In the genomic region with DNA sequence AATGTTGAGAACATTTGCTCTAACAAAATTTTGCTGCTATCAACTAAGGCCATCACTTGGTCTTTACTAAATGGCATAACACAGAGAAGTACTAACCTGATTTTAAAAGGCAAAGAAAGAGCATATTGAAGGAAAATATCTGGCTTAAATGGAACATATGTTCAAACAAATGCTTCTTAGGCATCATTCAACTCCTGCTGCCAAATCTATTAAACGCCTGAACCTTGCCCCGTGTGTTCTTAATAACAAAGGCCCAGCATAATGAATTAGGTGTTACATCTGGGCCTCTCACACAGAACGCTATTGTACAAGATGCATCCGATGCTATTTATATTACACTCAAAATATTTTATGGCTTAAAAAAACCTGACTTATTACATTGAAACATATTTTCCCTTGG, we compare ENCODE assay signal across 17 cellular contexts. TPM values are rescaled to one million over a fixed set of nuclear protein-coding genes. Genes with fewer than 3 reads are reported as not detected.
DNase-seq lines count a peak whose midpoint lies in the region; ATAC-seq and TF ChIP-seq lines count a peak whose summit lies in the region.
"Had no signal": no experiment of that assay in that cellular context is flagged by ENCODE, and none has a peak within 500 bp of the region (broad histone marks: within the 10 kb centered on the region; RNA-seq: fewer than 3 reads in every experiment).

No MANE protein-coding gene starts in this region.

- CTCF ChIA-PET in activated CD8-positive, alpha-beta memory T cell treated with anti-CD3 and anti-CD28 coated beads, Interleukin-2, amount 10 ng/mL, durations not matched to agents 7 days and 5 days (lab: Charles Lee), result no interaction called here

- no peak overlapping the region for H3K27ac ChIP-seq in testis
- no peak overlapping the region for H3K27ac ChIP-seq in left lung
- no peak overlapping the region for H3K27ac ChIP-seq in brain microvascular endothelial cell
- H3K27ac ChIP-seq: KMS-11 had no signal

- H3K36me3 ChIP-seq in testis (ENCODE audit: low read depth, missing control alignments) (no peaks in the 10 kb centered on the region), left lung (peaks cover 0 to 40% of the 10 kb centered on the region in 2 donors), brain microvascular endothelial cell (replicated peaks) (peaks cover 8% of the 10 kb centered on the region)

- H3K4me3 ChIP-seq in testis (no peak overlapping the region), left lung (no peak overlapping the region), brain microvascular endothelial cell (ENCODE audit: low read depth, low read length) (no peak overlapping the region)
- H3K4me3 ChIP-seq: MG63 had no signal

- no peaks in the 10 kb centered on the region for H3K27me3 ChIP-seq in testis
- no peaks in the 10 kb centered on the region for H3K27me3 ChIP-seq in left lung
- no peaks in the 10 kb centered on the region for H3K27me3 ChIP-seq in brain microvascular endothelial cell (replicated peaks)
- H3K27me3 ChIP-seq: MG63 had no signal

- peaks cover 3% of the 10 kb centered on the region for H3K36me3 Mint-ChIP-seq in activated CD8-positive, alpha-beta memory T cell treated with anti-CD3 and anti-CD28 coated beads, Interleukin-2, amount 10 ng/mL, durations not matched to agents 7 days and 5 days

- ATAC-seq in left lung, result no peak
- no peak for ATAC-seq in activated CD8-positive, alpha-beta memory T cell treated with anti-CD3 and anti-CD28 coated beads, Interleukin-2, amount 10 ng/mL, durations not matched to agents 7 days and 5 days
- ATAC-seq: HepG2, SK-N-SH treated with all-trans-retinoic acid at 6 μM for 48 hours had no signal

- WGBS in testis, 2 donors, result 54 to 62% methylated on average over 4 of the region's 4 CpGs

- H3K9me3 ChIP-seq in testis (no peaks in the 10 kb centered on the region), left lung (no peaks in the 10 kb centered on the region)
- H3K9me3 ChIP-seq: MG63 had no signal

- H3K27ac Mint-ChIP-seq in activated CD8-positive, alpha-beta memory T cell treated with anti-CD3 and anti-CD28 coated beads, Interleukin-2, amount 10 ng/mL, durations not matched to agents 7 days and 5 days, result no peak overlapping the region
- H3K27ac Mint-ChIP-seq: T-helper 1 cell treated with Interleukin-12 subunit alpha and Interleukin-12 subunit beta and Interleukin-4 antibody, amounts not matched to agents 30 μg/mL and 1 μg/mL, for 36 hours had no signal

- H3K9me3 Mint-ChIP-seq in activated CD8-positive, alpha-beta memory T cell treated with anti-CD3 and anti-CD28 coated beads, Interleukin-2, amount 10 ng/mL, durations not matched to agents 7 days and 5 days (ENCODE audit: low read depth), result no peaks in the 10 kb centered on the region
- H3K9me3 Mint-ChIP-seq: T-helper 1 cell treated with Interleukin-12 subunit alpha and Interleukin-12 subunit beta and Interleukin-4 antibody, amounts not matched to agents 30 μg/mL and 1 μg/mL, for 36 hours had no signal

- no peaks in the 10 kb centered on the region for H3K4me1 Mint-ChIP-seq in activated CD8-positive, alpha-beta memory T cell treated with anti-CD3 and anti-CD28 coated beads, Interleukin-2, amount 10 ng/mL, durations not matched to agents 7 days and 5 days

- no peaks in the 10 kb centered on the region for H3K27me3 Mint-ChIP-seq in activated CD8-positive, alpha-beta memory T cell treated with anti-CD3 and anti-CD28 coated beads, Interleukin-2, amount 10 ng/mL, durations not matched to agents 7 days and 5 days

- DNase-seq in COLO829 (ENCODE audit: low spot score) (peak; percentile 35), DMS 273 treated with DMSO at 0.1 percent for 48 hours (lab: John Stamatoyannopoulos, UW) (peak; percentile 72), NCI-H2171 (lab: John Stamatoyannopoulos, UW) (peak; percentile 46), cerebellar cortex (ENCODE audit: low spot score) (peak; percentile 83), testis (no peak), left lung (no peak), brain microvascular endothelial cell (no peak)
- DNase-seq in activated CD8-positive, alpha-beta memory T cell treated with anti-CD3 and anti-CD28 coated beads, Interleukin-2, amount 10 ng/mL, durations not matched to agents 7 days and 5 days, result no peak
- DNase-seq: AML-193, MG63, NCI-H1105 treated with DMSO at 0.1 percent for 48 hours, NCI-H2029 treated with DMSO at 0.1 percent for 48 hours, Right ventricle myocardium superior had no signal

- H3K4me1 ChIP-seq in testis, result no peaks in the 10 kb centered on the region
- peaks cover 0 to 3% of the 10 kb centered on the region in 2 donors for H3K4me1 ChIP-seq in left lung

- TF ChIP-seq CTCF in testis (IDR thresholded peaks at IDR 0.05), result no peak
- TF ChIP-seq CTCF in left lung (IDR thresholded peaks at IDR 0.05), result no peak
- TF ChIP-seq CTCF in brain microvascular endothelial cell (IDR thresholded peaks at IDR 0.05; ENCODE audit: low read depth, low read length, missing control alignments), result no peak

- no peak for TF ChIP-seq POLR2A in testis (IDR thresholded peaks at IDR 0.05)

- no peak overlapping the region for H3K4me3 Mint-ChIP-seq in activated CD8-positive, alpha-beta memory T cell treated with anti-CD3 and anti-CD28 coated beads, Interleukin-2, amount 10 ng/mL, durations not matched to agents 7 days and 5 days
- H3K4me3 Mint-ChIP-seq: T-helper 1 cell treated with Interleukin-12 subunit alpha and Interleukin-12 subunit beta and Interleukin-4 antibody, amounts not matched to agents 30 μg/mL and 1 μg/mL, for 36 hours had no signal

- in situ Hi-C loops in brain microvascular endothelial cell (cut with HindIII; ENCODE audit: low pct_ligation_motif_present, low sequenced_read_pairs), result no loop called here

- intact Hi-C loops in testis (cut with DNase I; ENCODE audit: low total_unique reads) (no loop called here), left lung (cut with DNase I) (no loop called here)

RNA-seq across cellular contexts. Expression of a gene that starts 48.4 kb away (rescaled TPM):
- 10 to 100 TPM; 32.3 to 62.5 TPM for total RNA-seq in testis
- polyA plus RNA-seq in testis (ENCODE audit: insufficient read depth, low read depth, low replicate concordance), result 18.3 TPM
- total RNA-seq in left lung, result 10 to 100 TPM; 18.1 to 22.9 TPM
- total RNA-seq in activated CD8-positive, alpha-beta memory T cell treated with anti-CD3 and anti-CD28 coated beads, Interleukin-2, amount 10 ng/mL, durations not matched to agents 7 days and 5 days, result 10 to 100 TPM; 13.5 to 14.6 TPM

Comparison
In these comparisons a context has a peak if more than half of its experiments do, and no peak if none do; other contexts are left out.
1. DNase-seq: peak in COLO829 (single experiment), DMS 273 treated with DMSO at 0.1 percent for 48 hours (single experiment), NCI-H2171 (single experiment) and cerebellar cortex (single experiment); none in testis (single experiment), left lung (0 of 2), brain microvascular endothelial cell (single experiment) and activated CD8-positive, alpha-beta memory T cell treated with anti-CD3 and anti-CD28 coated beads, Interleukin-2, amount 10 ng/mL, durations not matched to agents 7 days and 5 days (single experiment).